8 cellular contexts compared by ENCODE assay signal in the genomic region with DNA sequence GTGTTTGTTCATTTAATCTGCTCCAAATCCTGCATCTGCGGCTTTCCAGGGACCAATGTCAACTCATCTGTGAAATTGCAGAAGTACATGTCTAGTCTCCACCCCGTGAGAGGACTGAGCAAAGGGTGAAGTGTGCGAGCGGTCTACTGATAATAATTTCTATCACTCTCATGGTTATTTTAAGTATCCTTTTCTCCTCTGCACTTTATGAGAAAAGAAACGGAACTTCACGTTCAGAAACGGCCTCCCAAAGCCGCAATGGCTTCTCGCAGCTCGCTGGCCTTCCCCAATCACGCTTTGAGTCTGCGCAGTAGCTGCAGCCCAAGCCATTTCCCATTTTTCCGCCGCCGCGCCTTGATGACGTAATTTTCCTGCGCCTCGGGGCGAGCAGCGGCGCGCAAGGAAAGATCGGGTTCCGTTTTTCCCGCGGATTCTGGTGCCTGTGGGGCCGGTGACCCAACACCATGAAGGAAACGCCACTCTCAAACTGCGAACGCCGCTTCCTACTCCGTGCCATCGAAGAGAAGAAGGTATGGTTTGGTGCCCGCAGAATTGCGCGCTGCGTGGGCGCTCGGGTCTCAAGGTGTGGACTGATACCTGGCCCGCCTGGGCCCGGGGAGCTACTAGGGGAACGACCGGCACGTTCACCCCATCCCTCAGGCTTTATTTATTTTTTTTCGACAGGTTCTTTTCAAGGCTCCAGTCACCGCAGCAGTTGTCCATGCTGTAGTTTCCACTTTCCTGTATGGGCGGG. TPM values are rescaled to one million over a fixed set of nuclear protein-coding genes. Genes with fewer than 3 reads are reported as not detected.
A peak's percentile ranks its signal among the peaks of the same experiment; 100 is the strongest.
DNase-seq lines count a peak whose midpoint lies in the region; ATAC-seq and TF ChIP-seq lines count a peak whose summit lies in the region.

A gene with protein sequence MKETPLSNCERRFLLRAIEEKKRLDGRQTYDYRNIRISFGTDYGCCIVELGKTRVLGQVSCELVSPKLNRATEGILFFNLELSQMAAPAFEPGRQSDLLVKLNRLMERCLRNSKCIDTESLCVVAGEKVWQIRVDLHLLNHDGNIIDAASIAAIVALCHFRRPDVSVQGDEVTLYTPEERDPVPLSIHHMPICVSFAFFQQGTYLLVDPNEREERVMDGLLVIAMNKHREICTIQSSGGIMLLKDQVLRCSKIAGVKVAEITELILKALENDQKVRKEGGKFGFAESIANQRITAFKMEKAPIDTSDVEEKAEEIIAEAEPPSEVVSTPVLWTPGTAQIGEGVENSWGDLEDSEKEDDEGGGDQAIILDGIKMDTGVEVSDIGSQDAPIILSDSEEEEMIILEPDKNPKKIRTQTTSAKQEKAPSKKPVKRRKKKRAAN (plus strand): TSS at position 363 of the 754 bp plus-strand sequence. CDS start 102 bp downstream, at position 465.

- peak; percentile 59 to 75 for TF ChIP-seq POLR2A in uterus (IDR thresholded peaks at IDR 0.05)

- peaks cover 0 to 15% of the 10 kb centered on the region in 2 donors for H3K4me1 ChIP-seq in right atrium auricular region
- peaks cover 0 to 5% of the 10 kb centered on the region in 2 donors for H3K4me1 ChIP-seq in uterus

- no peak for TF ChIP-seq CTCF in right atrium auricular region (IDR thresholded peaks at IDR 0.05)
- TF ChIP-seq CTCF in uterus (IDR thresholded peaks at IDR 0.05) = no peak

- H3K9me3 ChIP-seq in right atrium auricular region (no peaks in the 10 kb centered on the region), uterus (no peaks in the 10 kb centered on the region)

- H3K27ac ChIP-seq in right atrium auricular region = peak within 1 kb of the TSS; percentile 82 to 92
- H3K27ac ChIP-seq in uterus = peak within 1 kb of the TSS; percentile 83 to 94

- DNase-seq in NCI-H187 treated with DMSO at 0.1 percent for 48 hours (lab: John Stamatoyannopoulos, UW) (peak; percentile 11), anterior cingulate cortex (lab: John Stamatoyannopoulos, UW) (peak in 57 of 58 donors; percentile 62 to 93 (median 84)), right atrium auricular region (ENCODE audit: low spot score) (peak; percentile 92), pulmonary artery endothelial cell (ENCODE audit: low read depth, low spot score) (peak; percentile 77), uterus (peak; percentile 92 to 96)

- peak; percentile 78 for ATAC-seq in GM18498 (IDR thresholded peaks at IDR 0.05; ENCODE audit: unreplicated experiment)
- ATAC-seq in HG02938 (IDR thresholded peaks at IDR 0.05; ENCODE audit: unreplicated experiment) = peak; percentile 75

- H3K4me3 ChIP-seq in right atrium auricular region (peak within 1 kb of the TSS; percentile 54 to 80), uterus (peak within 1 kb of the TSS; percentile 74 to 88)

- intact Hi-C loops in T-helper 2 cell treated with Interferon-gamma antibody and Interleukin-4, amounts not matched to agents 100 ng/mL and 5 ng/mL, for 36 hours (cut with micrococcal nuclease) = loop anchor here (1.0 to 10.0 kb wide), 5 partner anchors 22 to 616 kb away; a partner anchor contains a TSS
- intact Hi-C loops in uterus (cut with DNase I; ENCODE audit: low total_unique reads) = no loop called here

- H3K36me3 ChIP-seq in right atrium auricular region = peaks cover 21% of the 10 kb centered on the region
- no peaks in the 10 kb centered on the region for H3K36me3 ChIP-seq in uterus

- H3K27me3 ChIP-seq in right atrium auricular region = no peaks in the 10 kb centered on the region
- no peaks in the 10 kb centered on the region for H3K27me3 ChIP-seq in uterus

RNA-seq across cellular contexts. Expression of the gene that starts here (rescaled TPM):
- 53.1 and 54.7 TPM in 2 replicates for total RNA-seq in T-helper 2 cell treated with Interferon-gamma antibody and Interleukin-4, amounts not matched to agents 100 ng/mL and 5 ng/mL, for 36 hours
- total RNA-seq in right atrium auricular region (10 to 100 TPM; 18.8 TPM), pulmonary artery endothelial cell (42.9 and 43.9 TPM in 2 replicates), uterus (100 to 1,000 TPM in 1 of 4 donors, 10 to 100 TPM in 3; 19.6 to 104 (median 40.9) TPM)

Comparison
In these comparisons a context has a peak if more than half of its experiments do, and no peak if none do; other contexts are left out.
1. Peak in every context shown above with its lines: DNase-seq, ATAC-seq, H3K4me3 ChIP-seq and H3K27ac ChIP-seq.
2. DNase-seq: peak in every context shown above with its lines; median percentile 94 in uterus; 92 in right atrium auricular region; 84 in anterior cingulate cortex; 77 in pulmonary artery endothelial cell; 11 in NCI-H187 treated with DMSO at 0.1 percent for 48 hours.